In the genomic region with DNA sequence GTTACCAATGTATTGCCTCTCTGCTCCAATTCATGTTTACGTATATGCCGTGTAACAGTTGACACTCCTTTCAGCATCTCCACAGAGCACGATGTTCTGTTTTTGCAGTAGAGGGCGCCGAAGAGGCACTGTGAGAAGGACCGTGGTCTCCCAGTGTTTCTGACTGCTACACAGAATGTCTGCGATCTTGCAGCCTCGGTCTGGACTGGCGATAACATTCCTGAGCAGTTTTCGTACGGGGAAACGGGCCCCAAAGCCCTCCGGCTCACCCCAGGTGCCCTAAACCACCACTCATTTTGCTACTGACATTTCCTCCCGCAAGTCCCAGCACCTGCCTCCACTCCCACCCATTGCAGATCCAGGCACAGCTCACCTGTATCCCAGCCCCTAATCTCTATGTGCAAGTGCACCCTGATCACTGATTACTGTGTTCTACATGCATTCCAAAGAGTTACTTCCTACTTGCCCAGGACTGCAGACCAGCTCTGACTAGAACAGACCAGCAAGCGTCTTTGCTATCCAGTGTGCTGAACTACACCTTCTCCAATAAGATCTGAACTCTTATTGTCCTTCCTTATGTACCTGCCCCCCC, we compare ENCODE assay signal across 8 cellular contexts. TPM values are rescaled to one million over a fixed set of nuclear protein-coding genes. Genes with fewer than 3 reads are reported as not detected.
DNase-seq lines count a peak whose midpoint lies in the region; ATAC-seq and TF ChIP-seq lines count a peak whose summit lies in the region.

No MANE protein-coding gene starts in this region.

- peaks cover 0 to 18% (median 5%) of the 10 kb centered on the region in 4 donors for H3K4me1 ChIP-seq in tibial nerve

- TF ChIP-seq POLR2A in tibial nerve (IDR thresholded peaks at IDR 0.05), result no peak

- no peaks in the 10 kb centered on the region for H3K9me3 ChIP-seq in tibial nerve

- H3K4me3 ChIP-seq in fibroblast of mammary gland (ENCODE audit: control insufficient read depth, low read depth, low read length) (no peak overlapping the region), tibial nerve (peak overlapping the region in 1 of 4 donors; percentile 14)

- no peaks in the 10 kb centered on the region for H3K36me3 Mint-ChIP-seq in activated T-cell treated with anti-CD3 and anti-CD28 coated beads, Interleukin-2, amount 50 U/mL, for 24 hours (ENCODE audit: low read depth)
- H3K36me3 Mint-ChIP-seq in nephron progenitor cell (ENCODE audit: low read depth), result no peaks in the 10 kb centered on the region

- no peaks in the 10 kb centered on the region for H3K9me3 Mint-ChIP-seq in activated T-cell treated with anti-CD3 and anti-CD28 coated beads, Interleukin-2, amount 50 U/mL, for 24 hours
- H3K9me3 Mint-ChIP-seq in nephron progenitor cell, result peaks cover 2% of the 10 kb centered on the region

- no peak for TF ChIP-seq EP300 in tibial nerve (IDR thresholded peaks at IDR 0.05)

- 7 to 10% methylated on average over 15 of the region's 15 CpGs for WGBS in tibial nerve, 2 donors

- H3K27me3 Mint-ChIP-seq in activated T-cell treated with anti-CD3 and anti-CD28 coated beads, Interleukin-2, amount 50 U/mL, for 24 hours, result peaks cover 15% of the 10 kb centered on the region
- H3K27me3 Mint-ChIP-seq in nephron progenitor cell (ENCODE audit: low read depth, poor library complexity), result peaks cover 8% of the 10 kb centered on the region

- H3K4me1 Mint-ChIP-seq in activated T-cell treated with anti-CD3 and anti-CD28 coated beads, Interleukin-2, amount 50 U/mL, for 24 hours (ENCODE audit: low read depth), result peaks cover 12% of the 10 kb centered on the region
- H3K4me1 Mint-ChIP-seq in nephron progenitor cell, result peaks cover 6% of the 10 kb centered on the region

- DNase-seq in AML-193 (lab: John Stamatoyannopoulos, UW), result peak; percentile 11 to 38
- peak; percentile 78 for DNase-seq in NCI-H82 (lab: John Stamatoyannopoulos, UW)
- peak; percentile 53 for DNase-seq in activated T-cell treated with anti-CD3 and anti-CD28 coated beads, Interleukin-2, amount 50 U/mL, for 24 hours
- peak; percentile 57 for DNase-seq in fibroblast of mammary gland (ENCODE audit: low read depth)
- DNase-seq in nephron progenitor cell, result peak; percentile 67
- peak in 1 of 2 donors; percentile 48 for DNase-seq in tibial nerve (ENCODE audit: low spot score in 2 of 2)

- H3K27me3 ChIP-seq in tibial nerve, result no peaks in the 10 kb centered on the region

- TF ChIP-seq CTCF in fibroblast of mammary gland (conservative IDR thresholded peaks at IDR 0.05; ENCODE audit: control insufficient read depth, insufficient read depth, low read depth, low read length), result peak; percentile 86
- TF ChIP-seq CTCF in nephron progenitor cell (IDR thresholded peaks at IDR 0.05), result peak; percentile 66
- peak; percentile 38 to 76 (median 55) for TF ChIP-seq CTCF in tibial nerve (IDR thresholded peaks at IDR 0.05)

- ATAC-seq in GM18861 (IDR thresholded peaks at IDR 0.05; ENCODE audit: unreplicated experiment) (peak; percentile 92), HG03060 (IDR thresholded peaks at IDR 0.05; ENCODE audit: low read depth, unreplicated experiment) (peak; percentile 66)

- H3K27ac ChIP-seq in tibial nerve, result no peak overlapping the region

- no peaks in the 10 kb centered on the region for H3K36me3 ChIP-seq in tibial nerve

- no peak overlapping the region for H3K27ac Mint-ChIP-seq in activated T-cell treated with anti-CD3 and anti-CD28 coated beads, Interleukin-2, amount 50 U/mL, for 24 hours
- H3K27ac Mint-ChIP-seq in nephron progenitor cell, result no peak overlapping the region

- peak overlapping the region; percentile 25 for H3K4me3 Mint-ChIP-seq in activated T-cell treated with anti-CD3 and anti-CD28 coated beads, Interleukin-2, amount 50 U/mL, for 24 hours
- peak overlapping the region; percentile 72 for H3K4me3 Mint-ChIP-seq in nephron progenitor cell

RNA-seq across cellular contexts. Expression of a gene that starts 12.4 kb away (rescaled TPM):
- total RNA-seq in tibial nerve, result 10 to 100 TPM; 12.2 to 18.0 (median 15.6) TPM
